In genomic region chr6:111699123-111699522, GRCh38 we compare ENCODE assay signal across 20 cellular contexts.
DNase-seq lines count a peak whose midpoint lies in the region; ATAC-seq lines count a peak whose summit lies in the region.
"Had no signal": no experiment of that assay in that cellular context is flagged by ENCODE, and none has a peak within 500 bp of the region (broad histone marks: within the 10 kb centered on the region; RNA-seq: fewer than 3 reads in every experiment).

No MANE protein-coding gene starts in this region.

- peaks cover 75% of the 10 kb centered on the region for H3K36me3 ChIP-seq in CD4-positive, alpha-beta memory T cell (ENCODE audit: insufficient read depth, low read length)
- H3K36me3 ChIP-seq in naive thymus-derived CD4-positive, alpha-beta T cell (ENCODE audit: control insufficient read depth in 2 of 3, insufficient read depth in 3 of 3, low read length in 3 of 3) = peaks cover 8 to 68% (median 65%) of the 10 kb centered on the region in 3 experiments

- peaks cover 97% of the 10 kb centered on the region for H3K36me3 Mint-ChIP-seq in activated T-cell treated with anti-CD3 and anti-CD28 coated beads, Interleukin-2, amount 50 U/mL, for 24 hours (ENCODE audit: low read depth)
- H3K36me3 Mint-ChIP-seq in CD4-positive, alpha-beta memory T cell = peaks cover 74 to 90% of the 10 kb centered on the region in 2 donors
- peaks cover 69% of the 10 kb centered on the region for H3K36me3 Mint-ChIP-seq in activated CD4-positive, alpha-beta memory T cell treated with anti-CD3 and anti-CD28 coated beads for 36 hours
- H3K36me3 Mint-ChIP-seq in naive thymus-derived CD4-positive, alpha-beta T cell = peaks cover 18 to 68% (median 56%) of the 10 kb centered on the region in 5 donors

- no peaks in the 10 kb centered on the region for H3K27me3 Mint-ChIP-seq in activated T-cell treated with anti-CD3 and anti-CD28 coated beads, Interleukin-2, amount 50 U/mL, for 24 hours
- no peaks in the 10 kb centered on the region for H3K27me3 Mint-ChIP-seq in CD4-positive, alpha-beta memory T cell
- no peaks in the 10 kb centered on the region for H3K27me3 Mint-ChIP-seq in activated CD4-positive, alpha-beta memory T cell treated with anti-CD3 and anti-CD28 coated beads for 36 hours
- H3K27me3 Mint-ChIP-seq in naive thymus-derived CD4-positive, alpha-beta T cell = no peaks in the 10 kb centered on the region

- no peak overlapping the region for H3K4me3 ChIP-seq in CD4-positive, alpha-beta memory T cell (ENCODE audit: low read length in 2 of 2)
- H3K4me3 ChIP-seq in naive thymus-derived CD4-positive, alpha-beta T cell (ENCODE audit: low read length) = no peak overlapping the region
- H3K4me3 ChIP-seq: GM23248, HAP-1 had no signal

- CTCF ChIA-PET in CD4-positive, alpha-beta memory T cell (lab: Charles Lee; ENCODE audit: partially characterized antibody) = interaction anchor here (0.9 kb wide), 1 partner anchor 344 kb away, joined by 4 read pairs; no protein-coding TSS in a partner anchor
- CTCF ChIA-PET in activated CD4-positive, alpha-beta memory T cell treated with anti-CD3 and anti-CD28 coated beads for 36 hours (lab: Charles Lee) = interaction anchor here (0.6 to 0.7 kb wide), 2 partner anchors 27 to 344 kb away, joined by 3 read pairs; no protein-coding TSS in a partner anchor
- CTCF ChIA-PET in naive thymus-derived CD4-positive, alpha-beta T cell (lab: Charles Lee) = interaction anchor here (0.6 to 1.1 kb wide), 3 partner anchors 11 to 345 kb away, joined by 3 to 4 read pairs (median 3); no protein-coding TSS in a partner anchor

- H3K4me1 ChIP-seq in CD4-positive, alpha-beta memory T cell (ENCODE audit: insufficient read depth, low read length) = peaks cover 34% of the 10 kb centered on the region
- peaks cover 9 to 16% of the 10 kb centered on the region in 2 donors for H3K4me1 ChIP-seq in naive thymus-derived CD4-positive, alpha-beta T cell (ENCODE audit: control insufficient read depth in 2 of 2, insufficient read depth in 2 of 2, low read length in 2 of 2)

- H3K4me1 Mint-ChIP-seq in activated T-cell treated with anti-CD3 and anti-CD28 coated beads, Interleukin-2, amount 50 U/mL, for 24 hours (ENCODE audit: low read depth) = peaks cover 63% of the 10 kb centered on the region
- H3K4me1 Mint-ChIP-seq in CD4-positive, alpha-beta memory T cell = peaks cover 35 to 66% (median 50%) of the 10 kb centered on the region in 4 donors
- peaks cover 47% of the 10 kb centered on the region for H3K4me1 Mint-ChIP-seq in activated CD4-positive, alpha-beta memory T cell treated with anti-CD3 and anti-CD28 coated beads for 36 hours (ENCODE audit: low read depth)
- H3K4me1 Mint-ChIP-seq in naive thymus-derived CD4-positive, alpha-beta T cell = peaks cover 18 to 67% (median 40%) of the 10 kb centered on the region in 7 donors

- H3K9me3 Mint-ChIP-seq in activated T-cell treated with anti-CD3 and anti-CD28 coated beads, Interleukin-2, amount 50 U/mL, for 24 hours = no peaks in the 10 kb centered on the region
- H3K9me3 Mint-ChIP-seq in CD4-positive, alpha-beta memory T cell = no peaks in the 10 kb centered on the region
- no peaks in the 10 kb centered on the region for H3K9me3 Mint-ChIP-seq in activated CD4-positive, alpha-beta memory T cell treated with anti-CD3 and anti-CD28 coated beads for 36 hours
- peaks cover 0 to 3% (median 0%) of the 10 kb centered on the region in 11 donors for H3K9me3 Mint-ChIP-seq in naive thymus-derived CD4-positive, alpha-beta T cell

- intact Hi-C loops in CD4-positive, alpha-beta memory T cell (cut with micrococcal nuclease) = no loop called here
- intact Hi-C loops in activated CD4-positive, alpha-beta memory T cell treated with anti-CD3 and anti-CD28 coated beads for 36 hours (cut with micrococcal nuclease) = no loop called here
- intact Hi-C loops in naive thymus-derived CD4-positive, alpha-beta T cell (cut with micrococcal nuclease) = loop anchor here (2.0 to 10.0 kb wide), 2 partner anchors 14 to 444 kb away; a partner anchor contains a TSS

- H3K4me3 Mint-ChIP-seq in activated T-cell treated with anti-CD3 and anti-CD28 coated beads, Interleukin-2, amount 50 U/mL, for 24 hours = no peak overlapping the region
- H3K4me3 Mint-ChIP-seq in CD4-positive, alpha-beta memory T cell = peak overlapping the region in 5 of 8 donors; percentile 11 to 75 (median 60)
- H3K4me3 Mint-ChIP-seq in activated CD4-positive, alpha-beta memory T cell treated with anti-CD3 and anti-CD28 coated beads for 36 hours = no peak overlapping the region
- H3K4me3 Mint-ChIP-seq in naive thymus-derived CD4-positive, alpha-beta T cell = peak overlapping the region in 8 of 10 donors; percentile 2 to 60 (median 18)

- peak overlapping the region; percentile 58 for H3K27ac Mint-ChIP-seq in activated T-cell treated with anti-CD3 and anti-CD28 coated beads, Interleukin-2, amount 50 U/mL, for 24 hours
- peak overlapping the region in 5 of 7 donors; percentile 32 to 62 (median 53) for H3K27ac Mint-ChIP-seq in CD4-positive, alpha-beta memory T cell
- H3K27ac Mint-ChIP-seq in activated CD4-positive, alpha-beta memory T cell treated with anti-CD3 and anti-CD28 coated beads for 36 hours = peak overlapping the region; percentile 43
- peak overlapping the region in 5 of 9 donors; percentile 7 to 83 (median 63) for H3K27ac Mint-ChIP-seq in naive thymus-derived CD4-positive, alpha-beta T cell

- DNase-seq in activated T-cell treated with anti-CD3 and anti-CD28 coated beads, Interleukin-2, amount 50 U/mL, for 24 hours = no peak
- DNase-seq in activated T-cell treated with anti-CD3 and anti-CD28 coated beads, Interleukin-2, amount 50 U/mL, for 48 hours = no peak
- no peak for DNase-seq in CD4-positive, alpha-beta memory T cell
- DNase-seq in activated CD4-positive, alpha-beta memory T cell treated with anti-CD3 and anti-CD28 coated beads for 36 hours = no peak
- DNase-seq in naive thymus-derived CD4-positive, alpha-beta T cell = no peak
- no peak for DNase-seq in NCI-H187 treated with DMSO at 0.1 percent for 48 hours (lab: John Stamatoyannopoulos, UW)
- no peak for DNase-seq in SKM-1 (lab: John Stamatoyannopoulos, UW; ENCODE audit: unreplicated experiment)
- DNase-seq in AG08395 (ENCODE audit: low spot score) = no peak
- DNase-seq: DMS79 treated with DMSO at 0.1 percent for 48 hours, GM23248, MV-4-11, NCI-H1694 treated with DMSO at 0.1 percent for 48 hours, NCI-H2107, NCI-H510A, NCI-H748 treated with DMSO at 0.1 percent for 48 hours, OCI-M1, Right ventricle myocardium superior had no signal

- H3K27me3 ChIP-seq in CD4-positive, alpha-beta memory T cell (ENCODE audit: insufficient read depth, low read length) = no peaks in the 10 kb centered on the region
- no peaks in the 10 kb centered on the region for H3K27me3 ChIP-seq in naive thymus-derived CD4-positive, alpha-beta T cell (ENCODE audit: control insufficient read depth in 2 of 2, insufficient read depth in 2 of 2, low read length in 2 of 2)

- peak; percentile 38 for ATAC-seq in naive thymus-derived CD4-positive, alpha-beta T cell
- ATAC-seq: HepG2 had no signal

- POLR2A ChIA-PET in CD4-positive, alpha-beta memory T cell (lab: Charles Lee; ENCODE audit: partially characterized antibody) = interaction anchor here (0.7 kb wide), 1 partner anchor 54 kb away, joined by 4 read pairs; no protein-coding TSS in a partner anchor
- POLR2A ChIA-PET in activated CD4-positive, alpha-beta memory T cell treated with anti-CD3 and anti-CD28 coated beads for 36 hours (lab: Charles Lee) = no interaction called here
- POLR2A ChIA-PET in naive thymus-derived CD4-positive, alpha-beta T cell (lab: Charles Lee) = interaction anchor here (1.0 kb wide), 1 partner anchor 259 kb away, joined by 3 read pairs; no protein-coding TSS in a partner anchor

- H3K27ac ChIP-seq in CD4-positive, alpha-beta memory T cell (ENCODE audit: low read depth, low read length) = no peak overlapping the region
- no peak overlapping the region for H3K27ac ChIP-seq in naive thymus-derived CD4-positive, alpha-beta T cell (ENCODE audit: low read depth, low read length)
- H3K27ac ChIP-seq: GM23248, KMS-11 had no signal

- no peaks in the 10 kb centered on the region for H3K9me3 ChIP-seq in CD4-positive, alpha-beta memory T cell (ENCODE audit: control insufficient read depth in 1 of 2, low read length in 2 of 2)
- H3K9me3 ChIP-seq in naive thymus-derived CD4-positive, alpha-beta T cell (ENCODE audit: control insufficient read depth in 2 of 3, low read length in 3 of 3) = no peaks in the 10 kb centered on the region
- H3K9me3 ChIP-seq: HAP-1 had no signal

Comparison
In these comparisons a context has a peak if more than half of its experiments do, and no peak if none do; other contexts are left out.
1. H3K4me3 Mint-ChIP-seq: peak in CD4-positive, alpha-beta memory T cell (5 of 8) and naive thymus-derived CD4-positive, alpha-beta T cell (8 of 10); none in activated T-cell treated with anti-CD3 and anti-CD28 coated beads, Interleukin-2, amount 50 U/mL, for 24 hours (single experiment) and activated CD4-positive, alpha-beta memory T cell treated with anti-CD3 and anti-CD28 coated beads for 36 hours (single experiment).
2. intact Hi-C loops: an anchor here in naive thymus-derived CD4-positive, alpha-beta T cell (2.0 to 10.0 kb wide); none called in CD4-positive, alpha-beta memory T cell and activated CD4-positive, alpha-beta memory T cell treated with anti-CD3 and anti-CD28 coated beads for 36 hours.
3. Peak in every context shown above with its lines, with median percentiles within 50 percentile points of each other: H3K27ac Mint-ChIP-seq.